ENCODE assay signal across 1 cellular context in the genomic region with DNA sequence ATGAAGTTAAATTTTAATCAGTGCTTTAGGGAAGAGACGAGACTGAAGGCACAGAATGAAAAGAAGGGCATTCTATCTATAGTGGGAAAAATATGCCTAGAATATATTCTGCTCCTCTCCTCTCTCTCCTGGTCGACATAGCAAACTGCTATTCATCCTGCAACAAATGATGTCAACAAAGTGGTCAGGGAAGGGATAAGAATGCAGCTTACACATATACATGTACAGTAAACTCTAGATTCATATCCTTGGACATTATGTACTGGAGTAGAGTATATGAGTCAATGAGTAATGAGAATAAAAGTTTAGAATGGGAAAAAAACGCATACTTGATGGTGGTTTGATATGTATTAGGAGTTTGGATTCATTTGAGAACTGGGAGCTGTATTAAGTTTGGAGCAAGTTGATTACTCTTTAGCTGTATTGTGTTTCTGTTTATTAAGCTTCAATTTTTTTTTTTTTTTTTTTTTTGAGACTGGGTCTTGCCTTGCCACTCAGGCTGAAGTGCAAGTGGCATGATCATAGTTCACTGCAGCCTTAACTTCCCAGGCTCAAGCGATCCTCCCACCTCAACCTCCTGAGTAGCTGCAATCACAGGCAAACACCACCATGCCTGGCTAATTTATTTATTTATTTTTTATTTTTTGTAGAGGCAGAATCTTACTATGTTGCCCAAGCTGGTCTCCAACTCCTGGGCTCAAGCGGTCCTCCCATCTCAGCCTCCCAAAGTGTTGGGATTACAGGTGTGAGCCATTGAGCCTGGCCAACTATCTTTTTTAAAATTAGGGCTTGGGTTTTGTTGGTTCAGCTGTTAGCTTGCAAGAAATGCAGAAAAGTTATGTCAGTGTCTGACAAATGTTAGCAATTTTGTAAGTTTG.
TF ChIP-seq lines count a peak whose summit lies in the region.

No MANE protein-coding gene starts in this region.

TF ChIP-seq in HepG2, 621 proteins besides CTCF, POLR2A, EP300 and RAD21:
- TF ChIP-seq AGO2 (optimal IDR thresholded peaks at IDR 0.05; ENCODE audit: low read depth, low read length) (peak; percentile 53), ZNF343 (CRISPR knock-in tag; IDR thresholded peaks at IDR 0.05) (no peak)
